Comparison of ENCODE assay signal across 8 cellular contexts in the genomic region with DNA sequence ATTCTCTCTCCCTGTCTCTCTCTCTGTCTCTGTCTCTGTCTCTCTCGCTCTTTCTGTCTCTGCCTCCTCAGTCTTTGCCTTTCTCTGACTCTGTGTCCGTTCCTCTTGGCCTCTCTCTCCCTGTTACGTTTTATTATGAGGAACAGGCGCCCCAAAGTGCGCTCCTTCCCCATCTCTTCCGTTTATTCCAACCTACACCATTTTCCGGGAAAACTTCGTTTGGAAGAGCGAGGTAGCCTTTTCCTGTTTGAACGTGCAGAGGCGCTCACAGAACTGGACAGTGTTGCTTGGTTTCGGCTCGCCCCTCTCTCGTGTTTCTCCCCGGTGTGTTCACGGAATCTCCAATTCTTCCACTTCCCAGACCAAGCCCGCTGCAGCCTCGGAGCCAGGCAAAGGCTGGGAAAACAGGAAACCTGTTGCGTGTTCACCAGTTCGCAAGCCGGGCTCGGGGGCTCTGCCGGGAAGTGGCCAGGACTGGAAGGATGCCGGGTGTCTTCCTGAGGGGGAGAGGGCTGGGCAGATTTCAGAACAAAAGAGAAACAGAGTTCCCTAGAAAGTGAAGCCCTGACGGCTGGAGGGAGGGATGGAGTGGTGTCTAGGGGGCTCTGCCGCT. TPM values are rescaled to one million over a fixed set of nuclear protein-coding genes. Genes with fewer than 3 reads are reported as not detected.
A peak's percentile ranks its signal among the peaks of the same experiment; 100 is the strongest.
DNase-seq lines count a peak whose midpoint lies in the region; ATAC-seq and TF ChIP-seq lines count a peak whose summit lies in the region.

No MANE protein-coding gene starts in this region.

- H3K4me1 Mint-ChIP-seq in activated naive CD4-positive, alpha-beta T cell treated with anti-CD3 and anti-CD28 coated beads, Interleukin-2, amount 10 ng/mL, durations not matched to agents 7 days and 5 days, result peaks cover 19% of the 10 kb centered on the region
- peaks cover 16% of the 10 kb centered on the region for H3K4me1 Mint-ChIP-seq in WTC11
- peaks cover 10% of the 10 kb centered on the region for H3K4me1 Mint-ChIP-seq in osteocyte (ENCODE audit: unreplicated experiment)

- H3K27ac Mint-ChIP-seq in activated naive CD4-positive, alpha-beta T cell treated with anti-CD3 and anti-CD28 coated beads, Interleukin-2, amount 10 ng/mL, durations not matched to agents 7 days and 5 days, result peak overlapping the region; percentile 4
- H3K27ac Mint-ChIP-seq in WTC11 (no peak overlapping the region), osteocyte (ENCODE audit: unreplicated experiment) (no peak overlapping the region)

- ATAC-seq in WTC11, result peak; percentile 7; the same call in 1 of the 2 replicates
- ATAC-seq in Right ventricle myocardium superior (ENCODE audit: poor library complexity), result peak; percentile 9
- ATAC-seq in GM21515 (IDR thresholded peaks at IDR 0.05; ENCODE audit: unreplicated experiment), result no peak
- ATAC-seq in GM21381 (IDR thresholded peaks at IDR 0.05; ENCODE audit: unreplicated experiment), result no peak
- ATAC-seq in HG02588 (IDR thresholded peaks at IDR 0.05; ENCODE audit: unreplicated experiment), result no peak

- H3K36me3 Mint-ChIP-seq in activated naive CD4-positive, alpha-beta T cell treated with anti-CD3 and anti-CD28 coated beads, Interleukin-2, amount 10 ng/mL, durations not matched to agents 7 days and 5 days, result no peaks in the 10 kb centered on the region
- H3K36me3 Mint-ChIP-seq in WTC11 (no peaks in the 10 kb centered on the region), osteocyte (ENCODE audit: unreplicated experiment) (no peaks in the 10 kb centered on the region)

- CTCF ChIA-PET in activated naive CD4-positive, alpha-beta T cell treated with anti-CD3 and anti-CD28 coated beads, Interleukin-2, amount 10 ng/mL, durations not matched to agents 7 days and 5 days (lab: Charles Lee), result no interaction called here
- CTCF ChIA-PET in WTC11 (lab: Charles Lee), result interaction anchor here (1.0 to 1.6 kb wide), 7 partner anchors 14 to 197 kb away, joined by 3 to 13 read pairs (median 5); no protein-coding TSS in a partner anchor

- peak overlapping the region; percentile 83 for H3K4me3 Mint-ChIP-seq in activated naive CD4-positive, alpha-beta T cell treated with anti-CD3 and anti-CD28 coated beads, Interleukin-2, amount 10 ng/mL, durations not matched to agents 7 days and 5 days
- H3K4me3 Mint-ChIP-seq in WTC11 (peak overlapping the region; percentile 90), osteocyte (ENCODE audit: unreplicated experiment) (peak overlapping the region; percentile 82)

- intact Hi-C loops in Right ventricle myocardium superior (cut with DNase I), result no loop called here

- DNase-seq in activated naive CD4-positive, alpha-beta T cell treated with anti-CD3 and anti-CD28 coated beads, Interleukin-2, amount 10 ng/mL, durations not matched to agents 7 days and 5 days, result no peak
- no peak for DNase-seq in activated naive CD4-positive, alpha-beta T cell treated with Interleukin-2 at 50 U/mL for 16 hours
- DNase-seq in WTC11 (ENCODE audit: low spot score), result no peak
- no peak for DNase-seq in Right ventricle myocardium superior
- no peak for DNase-seq in osteocyte (ENCODE audit: extremely low spot score, unreplicated experiment)

- H3K9me3 Mint-ChIP-seq in activated naive CD4-positive, alpha-beta T cell treated with anti-CD3 and anti-CD28 coated beads, Interleukin-2, amount 10 ng/mL, durations not matched to agents 7 days and 5 days, result peaks cover 1% of the 10 kb centered on the region
- peaks cover 12% of the 10 kb centered on the region for H3K9me3 Mint-ChIP-seq in WTC11
- no peaks in the 10 kb centered on the region for H3K9me3 Mint-ChIP-seq in osteocyte (ENCODE audit: unreplicated experiment)

- no peak for TF ChIP-seq CTCF in WTC11 (IDR thresholded peaks at IDR 0.05)
- no peak for TF ChIP-seq CTCF in osteocyte (IDR thresholded peaks at IDR 0.05)

- POLR2A ChIA-PET in WTC11 (lab: Charles Lee), result no interaction called here

- peaks cover 68% of the 10 kb centered on the region for H3K27me3 Mint-ChIP-seq in activated naive CD4-positive, alpha-beta T cell treated with anti-CD3 and anti-CD28 coated beads, Interleukin-2, amount 10 ng/mL, durations not matched to agents 7 days and 5 days
- H3K27me3 Mint-ChIP-seq in WTC11 (ENCODE audit: low read depth) (peaks cover 43% of the 10 kb centered on the region), osteocyte (ENCODE audit: unreplicated experiment) (peaks cover 28% of the 10 kb centered on the region)

TF ChIP-seq in WTC11, 78 proteins besides CTCF, POLR2A, EP300 and RAD21:
- TF ChIP-seq SMAD4 (CRISPR knock-in tag; IDR thresholded peaks at IDR 0.05) (no peak), E2F4 (CRISPR knock-in tag; IDR thresholded peaks at IDR 0.05; ENCODE audit: borderline replicate concordance, low read depth) (no peak), ETV6 (CRISPR knock-in tag; IDR thresholded peaks at IDR 0.05) (peak; percentile 7; the same call in 1 of the 2 replicates), NFATC4 (CRISPR knock-in tag; IDR thresholded peaks at IDR 0.05) (no peak), HMGXB4 (CRISPR knock-in tag; IDR thresholded peaks at IDR 0.05) (peak; percentile 53; the same call in 1 of the 2 replicates)
- TF ChIP-seq, protein P1, sequence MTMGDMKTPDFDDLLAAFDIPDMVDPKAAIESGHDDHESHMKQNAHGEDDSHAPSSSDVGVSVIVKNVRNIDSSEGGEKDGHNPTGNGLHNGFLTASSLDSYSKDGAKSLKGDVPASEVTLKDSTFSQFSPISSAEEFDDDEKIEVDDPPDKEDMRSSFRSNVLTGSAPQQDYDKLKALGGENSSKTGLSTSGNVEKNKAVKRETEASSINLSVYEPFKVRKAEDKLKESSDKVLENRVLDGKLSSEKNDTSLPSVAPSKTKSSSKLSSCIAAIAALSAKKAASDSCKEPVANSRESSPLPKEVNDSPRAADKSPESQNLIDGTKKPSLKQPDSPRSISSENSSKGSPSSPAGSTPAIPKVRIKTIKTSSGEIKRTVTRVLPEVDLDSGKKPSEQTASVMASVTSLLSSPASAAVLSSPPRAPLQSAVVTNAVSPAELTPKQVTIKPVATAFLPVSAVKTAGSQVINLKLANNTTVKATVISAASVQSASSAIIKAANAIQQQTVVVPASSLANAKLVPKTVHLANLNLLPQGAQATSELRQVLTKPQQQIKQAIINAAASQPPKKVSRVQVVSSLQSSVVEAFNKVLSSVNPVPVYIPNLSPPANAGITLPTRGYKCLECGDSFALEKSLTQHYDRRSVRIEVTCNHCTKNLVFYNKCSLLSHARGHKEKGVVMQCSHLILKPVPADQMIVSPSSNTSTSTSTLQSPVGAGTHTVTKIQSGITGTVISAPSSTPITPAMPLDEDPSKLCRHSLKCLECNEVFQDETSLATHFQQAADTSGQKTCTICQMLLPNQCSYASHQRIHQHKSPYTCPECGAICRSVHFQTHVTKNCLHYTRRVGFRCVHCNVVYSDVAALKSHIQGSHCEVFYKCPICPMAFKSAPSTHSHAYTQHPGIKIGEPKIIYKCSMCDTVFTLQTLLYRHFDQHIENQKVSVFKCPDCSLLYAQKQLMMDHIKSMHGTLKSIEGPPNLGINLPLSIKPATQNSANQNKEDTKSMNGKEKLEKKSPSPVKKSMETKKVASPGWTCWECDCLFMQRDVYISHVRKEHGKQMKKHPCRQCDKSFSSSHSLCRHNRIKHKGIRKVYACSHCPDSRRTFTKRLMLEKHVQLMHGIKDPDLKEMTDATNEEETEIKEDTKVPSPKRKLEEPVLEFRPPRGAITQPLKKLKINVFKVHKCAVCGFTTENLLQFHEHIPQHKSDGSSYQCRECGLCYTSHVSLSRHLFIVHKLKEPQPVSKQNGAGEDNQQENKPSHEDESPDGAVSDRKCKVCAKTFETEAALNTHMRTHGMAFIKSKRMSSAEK (CRISPR knock-in tag; IDR thresholded peaks at IDR 0.05; ENCODE audit: borderline replicate concordance), result no peak
- TF ChIP-seq, protein P2, sequence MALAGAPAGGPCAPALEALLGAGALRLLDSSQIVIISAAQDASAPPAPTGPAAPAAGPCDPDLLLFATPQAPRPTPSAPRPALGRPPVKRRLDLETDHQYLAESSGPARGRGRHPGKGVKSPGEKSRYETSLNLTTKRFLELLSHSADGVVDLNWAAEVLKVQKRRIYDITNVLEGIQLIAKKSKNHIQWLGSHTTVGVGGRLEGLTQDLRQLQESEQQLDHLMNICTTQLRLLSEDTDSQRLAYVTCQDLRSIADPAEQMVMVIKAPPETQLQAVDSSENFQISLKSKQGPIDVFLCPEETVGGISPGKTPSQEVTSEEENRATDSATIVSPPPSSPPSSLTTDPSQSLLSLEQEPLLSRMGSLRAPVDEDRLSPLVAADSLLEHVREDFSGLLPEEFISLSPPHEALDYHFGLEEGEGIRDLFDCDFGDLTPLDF (CRISPR knock-in tag; IDR thresholded peaks at IDR 0.05), result no peak

RNA-seq across cellular contexts. Expression of gene TMEM255B, which starts 0.6 kb away (rescaled TPM):
- total RNA-seq in WTC11 (2021) (4.7 to 5.9 TPM (median 4.8 TPM) in 3 replicates), Right ventricle myocardium superior (6.9 TPM), osteocyte (0.84 and 0.89 TPM in 2 replicates)

Comparison
In these comparisons a context has a peak if more than half of its experiments do, and no peak if none do; other contexts are left out.
1. ATAC-seq: peak in WTC11 (single experiment) and Right ventricle myocardium superior (single experiment); none in GM21515 (single experiment), GM21381 (single experiment) and HG02588 (single experiment).
2. Peak in every context shown above with its lines, with median percentiles within 50 percentile points of each other: H3K4me3 Mint-ChIP-seq.